ENCODE assay signal across 18 cellular contexts in the genomic region with DNA sequence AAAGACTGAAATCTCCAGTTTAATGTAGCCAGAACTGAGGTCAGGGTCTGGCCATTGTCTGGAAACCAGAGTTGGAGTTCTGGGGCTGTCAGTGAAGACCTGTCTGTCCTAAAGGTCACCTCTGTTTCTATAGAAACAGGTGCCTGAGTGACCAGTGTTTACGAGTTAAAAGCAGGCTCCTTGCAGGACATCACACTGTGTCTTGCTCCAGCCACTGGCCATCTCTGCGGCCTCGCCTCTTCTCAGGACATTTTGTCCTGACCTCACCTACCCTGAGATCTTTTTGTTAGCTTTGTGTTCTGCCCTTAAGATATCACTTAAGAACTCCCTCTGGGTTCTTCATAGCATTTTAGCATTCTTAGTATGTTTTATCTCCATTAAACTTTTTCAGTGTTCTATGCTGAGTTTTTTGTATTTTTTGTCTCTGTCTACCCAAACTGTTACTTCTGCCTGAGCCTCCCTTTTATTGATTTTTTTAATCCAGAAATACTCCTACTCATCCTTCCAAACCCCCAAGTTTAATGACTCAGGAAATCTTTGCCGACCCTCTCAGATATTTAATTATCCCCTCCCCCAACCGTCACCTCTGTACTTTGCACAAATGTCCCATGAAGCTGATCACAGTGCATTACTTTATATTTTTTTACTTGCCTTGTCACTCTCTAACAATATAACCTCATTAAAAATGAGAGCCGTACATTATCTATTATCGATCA.
"Had no signal": no experiment of that assay in that cellular context is flagged by ENCODE, and none has a peak within 500 bp of the region (broad histone marks: within the 10 kb centered on the region; RNA-seq: fewer than 3 reads in every experiment).

No MANE protein-coding gene starts in this region.

- H3K27me3 ChIP-seq: body of pancreas, tibial nerve had no signal

- H3K4me3 Mint-ChIP-seq: activated CD4-positive, alpha-beta T cell treated with anti-CD3 and anti-CD28 coated beads for 36 hours; activated CD8-positive, alpha-beta T cell treated with anti-CD3 and anti-CD28 coated beads for 36 hours; activated T-helper 1 cell treated with anti-CD3 and anti-CD28 coated beads, Interleukin-12 subunit alpha, Interleukin-12 subunit beta, Interleukin-2, Interleukin-4 antibody, amounts not matched to agents 30 ng/mL and 10 ng/mL and 1 ng/mL, durations not matched to agents 14 hours and 24 hours and 36 hours; central memory CD8-positive, alpha-beta T cell; dendritic cell treated with granulocyte-macrophage colony-stimulating factor and Interleukin-4, amounts not matched to agents 40 ng/mL and 50 ng/mL, for 4 days; natural killer cell treated with Interleukin-12 subunit alpha and Interleukin-12 subunit beta and Interleukin-15 and Interleukin-18, amount 100 ng/mL, for 72 hours; stimulated activated naive CD8-positive, alpha-beta T cell treated with anti-CD3 and anti-CD28 coated beads, Interleukin-15, amount 100 ng/mL, for 72 hours; T-cell had no signal

- H3K4me3 ChIP-seq: body of pancreas, tibial nerve had no signal

- H3K4me1 ChIP-seq: body of pancreas had no signal

- H3K27ac ChIP-seq: body of pancreas, WERI-Rb-1 had no signal

- H3K36me3 ChIP-seq: tibial nerve, WERI-Rb-1 had no signal

- H3K36me3 Mint-ChIP-seq: natural killer cell treated with Interleukin-12 subunit alpha and Interleukin-12 subunit beta and Interleukin-15 and Interleukin-18, amount 100 ng/mL, for 72 hours; T-cell had no signal

- H3K4me1 Mint-ChIP-seq: stimulated activated naive CD8-positive, alpha-beta T cell treated with anti-CD3 and anti-CD28 coated beads, Interleukin-15, amount 100 ng/mL, for 72 hours; T-cell had no signal

- H3K27me3 Mint-ChIP-seq: activated CD8-positive, alpha-beta T cell treated with anti-CD3 and anti-CD28 coated beads for 36 hours; central memory CD8-positive, alpha-beta T cell; T-cell had no signal

- H3K27ac Mint-ChIP-seq: activated CD4-positive, alpha-beta T cell treated with anti-CD3 and anti-CD28 coated beads for 36 hours; activated CD8-positive, alpha-beta T cell treated with anti-CD3 and anti-CD28 coated beads for 36 hours; activated T-helper 1 cell treated with anti-CD3 and anti-CD28 coated beads, Interleukin-12 subunit alpha, Interleukin-12 subunit beta, Interleukin-2, Interleukin-4 antibody, amounts not matched to agents 30 ng/mL and 10 ng/mL and 1 ng/mL, durations not matched to agents 14 hours and 24 hours and 36 hours; dendritic cell treated with granulocyte-macrophage colony-stimulating factor and Interleukin-4, amounts not matched to agents 40 ng/mL and 50 ng/mL, for 4 days; natural killer cell treated with Interleukin-12 subunit alpha and Interleukin-12 subunit beta and Interleukin-15 and Interleukin-18, amount 100 ng/mL, for 72 hours; T-cell had no signal

- H3K9me3 ChIP-seq: body of pancreas, tibial nerve had no signal

- DNase-seq: activated CD4-positive, alpha-beta T cell treated with anti-CD3 and anti-CD28 coated beads for 36 hours; activated CD8-positive, alpha-beta memory T cell treated with anti-CD3 and anti-CD28 coated beads, Interleukin-2, amount 50 U/mL, for 4 hours; activated CD8-positive, alpha-beta T cell treated with anti-CD3 and anti-CD28 coated beads for 36 hours; activated naive CD4-positive, alpha-beta T cell treated with Interleukin-2 at 50 U/mL for 16 hours; body of pancreas; hypothalamus; mammary epithelial cell; occipital lobe; stimulated activated CD4-positive, alpha-beta T cell treated with anti-CD3 and anti-CD28 coated beads, Interleukin-4, amount 100 ng/mL, for 1 hour; stimulated activated naive CD8-positive, alpha-beta T cell treated with anti-CD3 and anti-CD28 coated beads, Interleukin-15, amount 100 ng/mL, for 72 hours; T-cell; T1000; WERI-Rb-1 had no signal

- ATAC-seq: activated CD4-positive, alpha-beta T cell treated with anti-CD3 and anti-CD28 coated beads for 36 hours; activated CD8-positive, alpha-beta T cell treated with anti-CD3 and anti-CD28 coated beads for 36 hours; body of pancreas; natural killer cell treated with Interleukin-12 subunit alpha and Interleukin-12 subunit beta and Interleukin-15 and Interleukin-18, amount 100 ng/mL, for 72 hours; stimulated activated naive CD8-positive, alpha-beta T cell treated with anti-CD3 and anti-CD28 coated beads, Interleukin-15, amount 100 ng/mL, for 72 hours; T-cell had no signal

- H3K9me3 Mint-ChIP-seq: activated CD8-positive, alpha-beta T cell treated with anti-CD3 and anti-CD28 coated beads for 36 hours; activated T-helper 1 cell treated with anti-CD3 and anti-CD28 coated beads, Interleukin-12 subunit alpha, Interleukin-12 subunit beta, Interleukin-2, Interleukin-4 antibody, amounts not matched to agents 30 ng/mL and 10 ng/mL and 1 ng/mL, durations not matched to agents 14 hours and 24 hours and 36 hours; central memory CD8-positive, alpha-beta T cell; dendritic cell treated with granulocyte-macrophage colony-stimulating factor and Interleukin-4, amounts not matched to agents 40 ng/mL and 50 ng/mL, for 4 days; natural killer cell treated with Interleukin-12 subunit alpha and Interleukin-12 subunit beta and Interleukin-15 and Interleukin-18, amount 100 ng/mL, for 72 hours; stimulated activated naive CD8-positive, alpha-beta T cell treated with anti-CD3 and anti-CD28 coated beads, Interleukin-15, amount 100 ng/mL, for 72 hours; T-cell had no signal
